ENCODE assay signal across 9 cellular contexts in genomic region chr3:23671901-23672589, GRCh38.
DNase-seq lines count a peak whose midpoint lies in the region; ATAC-seq, FAIRE-seq and TF ChIP-seq lines count a peak whose summit lies in the region.
"Had no signal": no experiment of that assay in that cellular context is flagged by ENCODE, and none has a peak within 500 bp of the region (broad histone marks: within the 10 kb centered on the region; RNA-seq: fewer than 3 reads in every experiment).

No MANE protein-coding gene starts in this region.

- TF ChIP-seq CTCF in lung (IDR thresholded peaks at IDR 0.05; ENCODE audit: control extremely low read depth, extremely low read depth) (no peak), testis (IDR thresholded peaks at IDR 0.05) (no peak), OCI-LY7 (conservative IDR thresholded peaks at IDR 0.05; ENCODE audit: low read length) (no peak)

- intact Hi-C loops in dendritic cell treated with granulocyte-macrophage colony-stimulating factor and Interleukin-4, amounts not matched to agents 40 ng/mL and 50 ng/mL, for 4 days (cut with micrococcal nuclease) = no loop called here
- intact Hi-C loops in testis (cut with DNase I; ENCODE audit: low total_unique reads) = no loop called here
- intact Hi-C loops in OCI-LY7 (cut with micrococcal nuclease; ENCODE audit: unreplicated experiment) = no loop called here

- H3K27ac Mint-ChIP-seq in dendritic cell treated with granulocyte-macrophage colony-stimulating factor and Interleukin-4, amounts not matched to agents 40 ng/mL and 50 ng/mL, for 4 days = no peak overlapping the region

- H3K4me3 Mint-ChIP-seq in dendritic cell treated with granulocyte-macrophage colony-stimulating factor and Interleukin-4, amounts not matched to agents 40 ng/mL and 50 ng/mL, for 4 days = peak overlapping the region; percentile 44

- H3K27me3 ChIP-seq in lung (ENCODE audit: control insufficient read depth, insufficient read depth) (no peaks in the 10 kb centered on the region), testis (no peaks in the 10 kb centered on the region)

- FAIRE-seq in GM12892 (lab: Jason Lieb, UNC) = no peak

- H3K9me2 ChIP-seq in OCI-LY7 (ENCODE audit: insufficient read depth, low read length) = no peaks in the 10 kb centered on the region

- no peaks in the 10 kb centered on the region for H3K9me3 Mint-ChIP-seq in dendritic cell treated with granulocyte-macrophage colony-stimulating factor and Interleukin-4, amounts not matched to agents 40 ng/mL and 50 ng/mL, for 4 days

- POLR2A ChIA-PET in OCI-LY7 (lab: Charles Lee) = no interaction called here

- peaks cover 23% of the 10 kb centered on the region for H3K27me3 Mint-ChIP-seq in dendritic cell treated with granulocyte-macrophage colony-stimulating factor and Interleukin-4, amounts not matched to agents 40 ng/mL and 50 ng/mL, for 4 days

- BruUV-seq in OCI-LY7 (replicated peaks; lab: Mats Ljungman, UMichigan) = no TSS peak

- H3K27ac ChIP-seq in lung (ENCODE audit: low read depth in 1 of 2, low read length in 1 of 2) (no peak overlapping the region), testis (no peak overlapping the region), OCI-LY7 (ENCODE audit: low read depth, low read length, poor library complexity, severe bottlenecking) (no peak overlapping the region)

- 29 to 33% methylated on average over 35 to 36 of the region's 36 CpGs for WGBS in lung, 2 donors
- WGBS in testis, 2 donors = 19 to 33% methylated on average over 21 to 32 of the region's 36 CpGs

- CTCF ChIA-PET in OCI-LY7 (lab: Charles Lee; ENCODE audit: unreplicated experiment) = no interaction called here

- DNase-seq in LoVo (ENCODE audit: low spot score) (peak; percentile 88), lung (ENCODE audit: low spot score) (no peak), testis (peak; percentile 53), NCI-H1930 (lab: John Stamatoyannopoulos, UW) (no peak), GM12892 (ENCODE audit: insufficient read length) (no peak), NCI-H1092 (lab: John Stamatoyannopoulos, UW) (no peak), OCI-LY7 (ENCODE audit: low spot score) (no peak)
- DNase-seq: GF-D8 had no signal

- peaks cover 0 to 3% of the 10 kb centered on the region in 2 donors for H3K4me1 ChIP-seq in lung (ENCODE audit: control insufficient read depth in 2 of 2, insufficient read depth in 2 of 2, low read length in 2 of 2)
- H3K4me1 ChIP-seq in testis = peaks cover 12% of the 10 kb centered on the region
- H3K4me1 ChIP-seq in OCI-LY7 (ENCODE audit: insufficient read depth, low read length, poor library complexity, severe bottlenecking) = peaks cover 7% of the 10 kb centered on the region

- H3K4me1 Mint-ChIP-seq in dendritic cell treated with granulocyte-macrophage colony-stimulating factor and Interleukin-4, amounts not matched to agents 40 ng/mL and 50 ng/mL, for 4 days (ENCODE audit: low read depth) = peaks cover 7% of the 10 kb centered on the region

- H3K79me2 ChIP-seq in OCI-LY7 (ENCODE audit: insufficient read depth, low read depth, low read length) = no peaks in the 10 kb centered on the region

- no peak overlapping the region for H2AFZ ChIP-seq in OCI-LY7 (ENCODE audit: low read length)

- H3K36me3 ChIP-seq in lung (ENCODE audit: control insufficient read depth in 2 of 2, insufficient read depth in 2 of 2, low read length in 2 of 2) (no peaks in the 10 kb centered on the region), testis (ENCODE audit: low read depth, missing control alignments) (no peaks in the 10 kb centered on the region), OCI-LY7 (ENCODE audit: insufficient read depth, low read length) (no peaks in the 10 kb centered on the region)

- H3K36me3 Mint-ChIP-seq in dendritic cell treated with granulocyte-macrophage colony-stimulating factor and Interleukin-4, amounts not matched to agents 40 ng/mL and 50 ng/mL, for 4 days (ENCODE audit: low read depth) = no peaks in the 10 kb centered on the region

- no peak for ATAC-seq in lung (ENCODE audit: insufficient read depth, low FRiP score)

- peak overlapping the region; percentile 24 for H3K4me3 ChIP-seq in lung
- peak overlapping the region; percentile 33 to 58 for H3K4me3 ChIP-seq in testis
- no peak overlapping the region for H3K4me3 ChIP-seq in OCI-LY7 (ENCODE audit: low read depth, low read length, poor library complexity, severe bottlenecking)

- no peak for TF ChIP-seq POLR2A in testis (IDR thresholded peaks at IDR 0.05)
- no peak for TF ChIP-seq POLR2A in GM12892 (IDR thresholded peaks at IDR 0.05; ENCODE audit: low read depth, low read length)

- H3K9me3 ChIP-seq in lung (ENCODE audit: control insufficient read depth in 2 of 2, insufficient read depth in 1 of 2, low read length in 1 of 2) = peaks cover 0 to 2% of the 10 kb centered on the region in 2 donors
- H3K9me3 ChIP-seq in testis = no peaks in the 10 kb centered on the region
- H3K9me3 ChIP-seq in OCI-LY7 (ENCODE audit: low read length) = no peaks in the 10 kb centered on the region

- no peak overlapping the region for H3K4me2 ChIP-seq in OCI-LY7 (ENCODE audit: low read length)

- H4K20me1 ChIP-seq in OCI-LY7 (ENCODE audit: insufficient read depth, low read length) = no peaks in the 10 kb centered on the region

Comparison
In these comparisons a context has a peak if more than half of its experiments do, and no peak if none do; other contexts are left out.
1. DNase-seq: peak in LoVo (single experiment) and testis (single experiment); none in lung (single experiment), NCI-H1930 (0 of 2), GM12892 (single experiment), NCI-H1092 (single experiment) and OCI-LY7 (single experiment).